Comparison of ENCODE assay signal across 21 cellular contexts in genomic region chr10:36280886-36281499, GRCh38.
DNase-seq lines count a peak whose midpoint lies in the region; ATAC-seq and TF ChIP-seq lines count a peak whose summit lies in the region.
"Had no signal": no experiment of that assay in that cellular context is flagged by ENCODE, and none has a peak within 500 bp of the region (broad histone marks: within the 10 kb centered on the region; RNA-seq: fewer than 3 reads in every experiment).

No MANE protein-coding gene starts in this region.

- H3K9me3 ChIP-seq in mammary epithelial cell (replicated peaks; ENCODE audit: insufficient read depth, low read length) (no peaks in the 10 kb centered on the region), gastrocnemius medialis (no peaks in the 10 kb centered on the region)

- H3K36me3 Mint-ChIP-seq in MCF 10A (ENCODE audit: insufficient read depth, unreplicated experiment), result no peaks in the 10 kb centered on the region
- H3K36me3 Mint-ChIP-seq in activated naive CD8-positive, alpha-beta T cell treated with anti-CD3 and anti-CD28 coated beads for 36 hours, result no peaks in the 10 kb centered on the region
- H3K36me3 Mint-ChIP-seq: CD8-positive, alpha-beta memory T cell had no signal

- no peaks in the 10 kb centered on the region for H3K27me3 Mint-ChIP-seq in MCF 10A (ENCODE audit: insufficient read depth, unreplicated experiment)
- H3K27me3 Mint-ChIP-seq in activated naive CD8-positive, alpha-beta T cell treated with anti-CD3 and anti-CD28 coated beads for 36 hours, result no peaks in the 10 kb centered on the region
- H3K27me3 Mint-ChIP-seq: CD8-positive, alpha-beta memory T cell had no signal

- TF ChIP-seq CTCF in MCF 10A (IDR thresholded peaks at IDR 0.05; ENCODE audit: unreplicated experiment) (no peak), mammary epithelial cell (conservative IDR thresholded peaks at IDR 0.05 in 1 of 2, IDR thresholded peaks at IDR 0.05 in 1 of 2; ENCODE audit: extremely low read depth in 1 of 2, insufficient read depth in 1 of 2, low read depth in 1 of 2, low read length in 2 of 2) (no peak), fibroblast of villous mesenchyme (IDR thresholded peaks at IDR 0.05; ENCODE audit: insufficient read depth, low read depth, low read length) (no peak), gastrocnemius medialis (IDR thresholded peaks at IDR 0.05 in 4 of 5, conservative IDR thresholded peaks at IDR 0.05 in 1 of 5) (no peak)

- no peak overlapping the region for H2AFZ ChIP-seq in mammary epithelial cell (ENCODE audit: low read depth, low read length)

- H3K9me3 Mint-ChIP-seq in MCF 10A (ENCODE audit: unreplicated experiment), result peaks cover 6% of the 10 kb centered on the region
- peaks cover 12% of the 10 kb centered on the region for H3K9me3 Mint-ChIP-seq in activated naive CD8-positive, alpha-beta T cell treated with anti-CD3 and anti-CD28 coated beads for 36 hours

- intact Hi-C loops in MCF 10A (cut with micrococcal nuclease), result no loop called here
- intact Hi-C loops in mammary epithelial cell (cut with micrococcal nuclease), result no loop called here
- intact Hi-C loops in gastrocnemius medialis (cut with DNase I; ENCODE audit: low total_unique reads), result no loop called here

- no peak overlapping the region for H3K4me2 ChIP-seq in mammary epithelial cell (ENCODE audit: insufficient read depth, low read depth, low read length)

- POLR2A ChIA-PET in MCF 10A (lab: Yijun Ruan, JAX), result interaction anchor here (1.2 kb wide), 1 partner anchor 24 kb away, joined by 3 read pairs; no protein-coding TSS in a partner anchor

- peak; percentile 24 for DNase-seq in MCF 10A (ENCODE audit: unreplicated experiment)
- no peak for DNase-seq in mammary epithelial cell
- DNase-seq in amniotic epithelial cell (ENCODE audit: low read depth), result peak; percentile 55
- DNase-seq in fibroblast of villous mesenchyme (ENCODE audit: low read depth), result peak; percentile 11
- no peak for DNase-seq in SIG-M5 treated with dmso at 0.1 percent for 504 hours (lab: John Stamatoyannopoulos, UW; ENCODE audit: unreplicated experiment)
- DNase-seq in activated naive CD8-positive, alpha-beta T cell treated with anti-CD3 and anti-CD28 coated beads for 36 hours, result no peak
- DNase-seq in gastrocnemius medialis, result no peak
- DNase-seq: 8988T; AML-193; Calu3; CD8-positive, alpha-beta memory T cell; H7; Kasumi-1; MM.1S; NCI-H1092 treated with DMSO at 0.1 percent for 48 hours; NCI-H1436 treated with DMSO at 0.1 percent for 48 hours; NCI-H1930; NCI-H510A had no signal

- H3K27ac Mint-ChIP-seq in MCF 10A (ENCODE audit: low read depth, unreplicated experiment), result no peak overlapping the region
- no peak overlapping the region for H3K27ac Mint-ChIP-seq in activated naive CD8-positive, alpha-beta T cell treated with anti-CD3 and anti-CD28 coated beads for 36 hours
- H3K27ac Mint-ChIP-seq: CD8-positive, alpha-beta memory T cell had no signal

- H3K27me3 ChIP-seq in mammary epithelial cell (ENCODE audit: insufficient read depth, low read length) (no peaks in the 10 kb centered on the region), gastrocnemius medialis (no peaks in the 10 kb centered on the region)

- no peak overlapping the region for H3K9ac ChIP-seq in mammary epithelial cell (ENCODE audit: insufficient read depth, low read length)

- ATAC-seq in HG03432 (IDR thresholded peaks at IDR 0.05; ENCODE audit: unreplicated experiment), result no peak
- no peak for ATAC-seq in gastrocnemius medialis
- ATAC-seq: Panc1 had no signal

- in situ Hi-C loops in mammary epithelial cell (cut with MboI; ENCODE audit: low sequenced_read_pairs in 2 of 2) (no loop called here), gastrocnemius medialis (cut with MboI; ENCODE audit: low sequenced_read_pairs in 4 of 4) (no loop called here)

- 95% methylated on average over 10 of the region's 11 CpGs for WGBS in mammary epithelial cell (ENCODE audit: low coverage, missing lambda C conversion rate)

- peaks cover 12% of the 10 kb centered on the region for H3K4me1 Mint-ChIP-seq in MCF 10A (ENCODE audit: insufficient read depth, unreplicated experiment)
- H3K4me1 Mint-ChIP-seq in activated naive CD8-positive, alpha-beta T cell treated with anti-CD3 and anti-CD28 coated beads for 36 hours, result no peaks in the 10 kb centered on the region
- H3K4me1 Mint-ChIP-seq: CD8-positive, alpha-beta memory T cell had no signal

- dilution Hi-C loops in mammary epithelial cell (cut with HindIII; ENCODE audit: low sequenced_read_pairs), result no loop called here

- H3K4me3 ChIP-seq in mammary epithelial cell (replicated peaks in 1 of 3; ENCODE audit: insufficient read depth in 1 of 3, low read depth in 2 of 3, low read length in 3 of 3), result no peak overlapping the region
- H3K4me3 ChIP-seq in fibroblast of villous mesenchyme (ENCODE audit: low read depth, low read length), result no peak overlapping the region
- H3K4me3 ChIP-seq in gastrocnemius medialis, result no peak overlapping the region

- no peak for TF ChIP-seq POLR2A in gastrocnemius medialis (IDR thresholded peaks at IDR 0.05)

- H3K27ac ChIP-seq in mammary epithelial cell (ENCODE audit: insufficient read depth, low read depth, low read length) (no peak overlapping the region), gastrocnemius medialis (no peak overlapping the region)
- H3K27ac ChIP-seq: C4-2B had no signal

- no peak overlapping the region for H3K4me3 Mint-ChIP-seq in MCF 10A (ENCODE audit: unreplicated experiment)
- H3K4me3 Mint-ChIP-seq in activated naive CD8-positive, alpha-beta T cell treated with anti-CD3 and anti-CD28 coated beads for 36 hours, result no peak overlapping the region
- H3K4me3 Mint-ChIP-seq: CD8-positive, alpha-beta memory T cell had no signal

- CTCF ChIA-PET in MCF 10A (lab: Yijun Ruan, JAX) (no interaction called here), mammary epithelial cell (lab: Charles Lee; ENCODE audit: low non-redundant PET) (no interaction called here)

- H3K36me3 ChIP-seq in mammary epithelial cell (ENCODE audit: insufficient read depth, low read length) (no peaks in the 10 kb centered on the region), gastrocnemius medialis (no peaks in the 10 kb centered on the region)

- H3K4me1 ChIP-seq in mammary epithelial cell (ENCODE audit: insufficient read depth, low read length), result no peaks in the 10 kb centered on the region
- H3K4me1 ChIP-seq in gastrocnemius medialis, result no peaks in the 10 kb centered on the region

- no peaks in the 10 kb centered on the region for H4K20me1 ChIP-seq in mammary epithelial cell (ENCODE audit: insufficient read depth, low read length)

- BruUV-seq in MCF 10A (replicated peaks; lab: Mats Ljungman, UMichigan) (no TSS peak), mammary epithelial cell (replicated peaks; lab: Mats Ljungman, UMichigan) (no TSS peak)

- no peaks in the 10 kb centered on the region for H3K79me2 ChIP-seq in mammary epithelial cell (ENCODE audit: insufficient read depth, low read length)

Comparison
In these comparisons a context has a peak if more than half of its experiments do, and no peak if none do; other contexts are left out.
1. DNase-seq: peak in MCF 10A (single experiment), amniotic epithelial cell (single experiment) and fibroblast of villous mesenchyme (single experiment); none in mammary epithelial cell (single experiment), SIG-M5 treated with dmso at 0.1 percent for 504 hours (single experiment), activated naive CD8-positive, alpha-beta T cell treated with anti-CD3 and anti-CD28 coated beads for 36 hours (single experiment) and gastrocnemius medialis (0 of 2).